23 cellular contexts compared by ENCODE assay signal in genomic region chr3:14862303-14862660, GRCh38. TPM values are rescaled to one million over a fixed set of nuclear protein-coding genes. Genes with fewer than 3 reads are reported as not detected.
DNase-seq lines count a peak whose midpoint lies in the region; ATAC-seq and TF ChIP-seq lines count a peak whose summit lies in the region.
"Had no signal": no experiment of that assay in that cellular context is flagged by ENCODE, and none has a peak within 500 bp of the region (broad histone marks: within the 10 kb centered on the region; RNA-seq: fewer than 3 reads in every experiment).

No MANE protein-coding gene starts in this region.

- H3K27me3 Mint-ChIP-seq in endothelial cell (ENCODE audit: unreplicated experiment): peaks cover 14% of the 10 kb centered on the region

- H3K4me3 ChIP-seq in left ventricle myocardium inferior: no peak overlapping the region
- H3K4me3 ChIP-seq in spleen: no peak overlapping the region
- H3K4me3 ChIP-seq in upper lobe of right lung: no peak overlapping the region
- H3K4me3 ChIP-seq: GM12878, GM23338 had no signal

- no peaks in the 10 kb centered on the region for H3K9me3 ChIP-seq in left ventricle myocardium inferior (replicated peaks)
- H3K9me3 ChIP-seq in spleen: no peaks in the 10 kb centered on the region
- no peaks in the 10 kb centered on the region for H3K9me3 ChIP-seq in upper lobe of right lung
- H3K9me3 ChIP-seq: BE2C had no signal

- ATAC-seq in left cardiac atrium: no peak
- ATAC-seq in upper lobe of right lung: no peak
- no peak for ATAC-seq in HG03135 (IDR thresholded peaks at IDR 0.05; ENCODE audit: unreplicated experiment)
- no peak for ATAC-seq in HG03039 (IDR thresholded peaks at IDR 0.05; ENCODE audit: unreplicated experiment)
- ATAC-seq: GM12878, GM23338 had no signal

- no peak for TF ChIP-seq POLR2A in spleen (IDR thresholded peaks at IDR 0.05)

- intact Hi-C loops in left ventricle myocardium inferior (cut with micrococcal nuclease) (no loop called here), left cardiac atrium (cut with DNase I) (loop anchor here in 1 of 2 donors (5.0 kb wide), 1 partner anchor 60 kb away; no protein-coding TSS in a partner anchor), spleen (cut with DNase I; ENCODE audit: low total_unique reads) (no loop called here), upper lobe of right lung (cut with DNase I) (no loop called here)

- H3K36me3 ChIP-seq in left ventricle myocardium inferior: peaks cover 5% of the 10 kb centered on the region
- peaks cover 0 to 18% (median 0%) of the 10 kb centered on the region in 6 donors for H3K36me3 ChIP-seq in spleen
- H3K36me3 ChIP-seq in upper lobe of right lung: no peaks in the 10 kb centered on the region
- H3K36me3 ChIP-seq: BE2C had no signal

- no peak for DNase-seq in left ventricle myocardium inferior
- no peak for DNase-seq in left cardiac atrium
- DNase-seq in endothelial cell (ENCODE audit: low spot score): no peak
- DNase-seq in spleen: peak; percentile 24
- no peak for DNase-seq in upper lobe of right lung
- no peak for DNase-seq in stimulated activated CD8-positive, alpha-beta memory T cell treated with anti-CD3 and anti-CD28 coated beads, Interleukin-4, amount 100 ng/mL, for 48 hours
- DNase-seq: ACHN; BE2C; C1 segment of cervical spinal cord; CD4-positive, CD25-positive, alpha-beta regulatory T cell; CD8-positive, alpha-beta memory T cell; COR-L47; DMS 273 treated with DMSO at 0.1 percent for 48 hours; DMS53; DND-41; EL; H7; KBM-7 had no signal

- TF ChIP-seq CTCF in left ventricle myocardium inferior (IDR thresholded peaks at IDR 0.05; ENCODE audit: borderline replicate concordance) (no peak), endothelial cell (IDR thresholded peaks at IDR 0.05; ENCODE audit: unreplicated experiment) (no peak), spleen (IDR thresholded peaks at IDR 0.05 in 8 of 11, conservative IDR thresholded peaks at IDR 0.05 in 3 of 11) (no peak), upper lobe of right lung (IDR thresholded peaks at IDR 0.05) (no peak)

- 74 to 82% (median 81%) methylated on average over 3 to 4 of the region's 4 CpGs for WGBS in spleen, 5 donors

- no peaks in the 10 kb centered on the region for H3K9me3 Mint-ChIP-seq in endothelial cell (ENCODE audit: unreplicated experiment)
- H3K9me3 Mint-ChIP-seq: CD4-positive, CD25-positive, alpha-beta regulatory T cell; CD8-positive, alpha-beta memory T cell; GM23338 had no signal

- H3K27me3 ChIP-seq in left ventricle myocardium inferior (ENCODE audit: low read depth) (peaks cover 28% of the 10 kb centered on the region), spleen (replicated peaks in 1 of 7) (no peaks in the 10 kb centered on the region), upper lobe of right lung (no peaks in the 10 kb centered on the region)
- H3K27me3 ChIP-seq: BE2C had no signal

- H3K36me3 Mint-ChIP-seq in endothelial cell (ENCODE audit: low read depth, unreplicated experiment): peaks cover 46% of the 10 kb centered on the region
- H3K36me3 Mint-ChIP-seq: CD4-positive, CD25-positive, alpha-beta regulatory T cell; CD8-positive, alpha-beta memory T cell; IgD-negative memory B cell had no signal

- peaks cover 54% of the 10 kb centered on the region for H3K4me1 Mint-ChIP-seq in endothelial cell (ENCODE audit: unreplicated experiment)
- H3K4me1 Mint-ChIP-seq: CD4-positive, CD25-positive, alpha-beta regulatory T cell; CD8-positive, alpha-beta memory T cell; IgD-negative memory B cell had no signal

- H3K4me1 ChIP-seq in left ventricle myocardium inferior: peaks cover 54% of the 10 kb centered on the region
- peaks cover 13 to 56% (median 37%) of the 10 kb centered on the region in 6 donors for H3K4me1 ChIP-seq in spleen
- peaks cover 28% of the 10 kb centered on the region for H3K4me1 ChIP-seq in upper lobe of right lung
- H3K4me1 ChIP-seq: BE2C had no signal

- H3K27ac ChIP-seq in left ventricle myocardium inferior (replicated peaks): peak overlapping the region; percentile 77
- H3K27ac ChIP-seq in spleen: peak overlapping the region in 6 of 8 donors; percentile 9 to 72 (median 64)
- H3K27ac ChIP-seq in upper lobe of right lung: peak overlapping the region; percentile 63

- H3K27ac Mint-ChIP-seq in endothelial cell (ENCODE audit: unreplicated experiment): peak overlapping the region; percentile 43
- H3K27ac Mint-ChIP-seq: CD4-positive, CD25-positive, alpha-beta regulatory T cell; GM23338 had no signal

- H3K4me3 Mint-ChIP-seq in endothelial cell (ENCODE audit: unreplicated experiment): peak overlapping the region; percentile 32
- H3K4me3 Mint-ChIP-seq: CD4-positive, CD25-positive, alpha-beta regulatory T cell; CD8-positive, alpha-beta memory T cell; GM23338; IgD-negative memory B cell had no signal

RNA-seq across cellular contexts. Expression of gene FGD5, which starts 43.5 kb away (rescaled TPM):
- total RNA-seq in left ventricle myocardium inferior: 13.9 TPM
- total RNA-seq in left cardiac atrium: 10 to 100 TPM; 19.3 to 28.7 TPM
- 294 TPM for total RNA-seq in endothelial cell (ENCODE audit: unreplicated experiment)
- 100 to 1,000 TPM in 2 of 7 donors, 10 to 100 TPM in 5; 62.5 to 145 (median 68.7) TPM for total RNA-seq in spleen
- 10 to 100 TPM in 1 of 3 donors, 1 to 10 TPM in 2; 6.0 to 18.3 (median 6.7) TPM for polyA plus RNA-seq in spleen
- 84.2 TPM for total RNA-seq in upper lobe of right lung
- total RNA-seq: CD8-positive, alpha-beta memory T cell had no signal
- polyA plus RNA-seq: CD8-positive, alpha-beta memory T cell; IgD-negative memory B cell had no signal
